17 cellular contexts compared by ENCODE assay signal in genomic region chr16:15854906-15855703, GRCh38. TPM values are rescaled to one million over a fixed set of nuclear protein-coding genes. Genes with fewer than 3 reads are reported as not detected.
DNase-seq lines count a peak whose midpoint lies in the region; ATAC-seq and TF ChIP-seq lines count a peak whose summit lies in the region.
"Had no signal": no experiment of that assay in that cellular context is flagged by ENCODE, and none has a peak within 500 bp of the region (broad histone marks: within the 10 kb centered on the region; RNA-seq: fewer than 3 reads in every experiment).

No MANE protein-coding gene starts in this region.

- ATAC-seq in GM19035 (IDR thresholded peaks at IDR 0.05; ENCODE audit: unreplicated experiment) (peak; percentile 16), HG03159 (IDR thresholded peaks at IDR 0.05; ENCODE audit: unreplicated experiment) (peak; percentile 5), thoracic aorta (ENCODE audit: insufficient number of reproducible peaks, low FRiP score, low read depth) (no peak), GM21619 (IDR thresholded peaks at IDR 0.05; ENCODE audit: unreplicated experiment) (no peak)
- ATAC-seq: activated T-helper 17 cell treated with anti-CD3 and anti-CD28 coated beads, Interleukin-2, amount 50 U/mL, for 72 hours; HCT116 had no signal

- intact Hi-C loops in esophagus squamous epithelium (cut with DNase I): no loop called here

- H3K36me3 ChIP-seq in esophagus squamous epithelium (no peaks in the 10 kb centered on the region), thoracic aorta (peaks cover 6% of the 10 kb centered on the region)

- DNase-seq in esophagus squamous epithelium (lab: John Stamatoyannopoulos, UW): no peak
- DNase-seq in thoracic aorta (ENCODE audit: low spot score): no peak
- no peak for DNase-seq in kidney glomerular epithelial cell (lab: John Stamatoyannopoulos, UW)
- no peak for DNase-seq in stimulated activated naive CD4-positive, alpha-beta T cell treated with Interleukin-2 at 50 U/mL for 16 hours (lab: John Stamatoyannopoulos, UW)
- DNase-seq in superior temporal gyrus (ENCODE audit: extremely low spot score): no peak
- DNase-seq: activated CD4-positive, alpha-beta T cell treated with anti-CD3 and anti-CD28 coated beads, Interleukin-2, amount 10 ng/mL, durations not matched to agents 7 days and 5 days; dorsolateral prefrontal cortex; EL; mesendoderm; NCI-H524 treated with DMSO at 0.1 percent for 48 hours had no signal

- H3K9me3 ChIP-seq in esophagus squamous epithelium (no peaks in the 10 kb centered on the region), thoracic aorta (no peaks in the 10 kb centered on the region)

- peaks cover 12 to 22% (median 16%) of the 10 kb centered on the region in 3 donors for H3K4me1 ChIP-seq in esophagus squamous epithelium
- peaks cover 5 to 37% of the 10 kb centered on the region in 2 donors for H3K4me1 ChIP-seq in thoracic aorta (ENCODE audit: control insufficient read depth in 1 of 2, low read depth in 2 of 2)

- TF ChIP-seq CTCF in esophagus squamous epithelium (IDR thresholded peaks at IDR 0.05) (no peak), thoracic aorta (IDR thresholded peaks at IDR 0.05) (no peak)

- 46 to 55% methylated on average over 15 of the region's 15 CpGs for WGBS in esophagus squamous epithelium, 2 donors

- H3K27ac ChIP-seq in esophagus squamous epithelium (peak overlapping the region; percentile 28 to 88 (median 76)), thoracic aorta (peak overlapping the region; percentile 77 to 94)
- H3K27ac ChIP-seq: RWPE1 had no signal

- H3K4me3 ChIP-seq in esophagus squamous epithelium (peak overlapping the region; percentile 6 to 66 (median 38)), thoracic aorta (peak overlapping the region; percentile 89)

- peak in 1 of 4 donors; percentile 35 for TF ChIP-seq POLR2A in esophagus squamous epithelium (IDR thresholded peaks at IDR 0.05)

- H3K27me3 ChIP-seq in esophagus squamous epithelium (peaks cover 0 to 50% (median 5%) of the 10 kb centered on the region in 4 donors), thoracic aorta (replicated peaks; ENCODE audit: insufficient read depth) (no peaks in the 10 kb centered on the region)

RNA-seq across cellular contexts. Expression of gene MYH11, which starts 1.7 kb away (rescaled TPM):
- 1,000 to 10,000 TPM in 1 of 4 donors, 100 to 1,000 TPM in 3; 121 to 1,349 (median 217) TPM for total RNA-seq in esophagus squamous epithelium
- total RNA-seq in thoracic aorta: 1,000 to 10,000 TPM; 2,411 to 2,456 TPM
- total RNA-seq: activated T-helper 17 cell treated with anti-CD3 and anti-CD28 coated beads, Interleukin-2, amount 50 U/mL, for 72 hours; T-helper 2 cell treated with Interferon-gamma antibody and Interleukin-4, amounts not matched to agents 100 ng/mL and 5 ng/mL, for 36 hours had no signal

RNA-seq across cellular contexts. Expression of gene CEP20, which starts 33.3 kb away (rescaled TPM):
- total RNA-seq in esophagus squamous epithelium: 10 to 100 TPM; 36.1 to 74.3 (median 42.5) TPM
- total RNA-seq in thoracic aorta: 10 to 100 TPM; 14.9 to 29.1 TPM

Comparison
In these comparisons a context has a peak if more than half of its experiments do, and no peak if none do; other contexts are left out.
1. ATAC-seq: peak in GM19035 (single experiment) and HG03159 (single experiment); none in thoracic aorta (single experiment) and GM21619 (single experiment).